ENCODE assay signal across 9 cellular contexts in genomic region chr14:77862154-77862783, GRCh38.
DNase-seq lines count a peak whose midpoint lies in the region; ATAC-seq and TF ChIP-seq lines count a peak whose summit lies in the region.
"Had no signal": no experiment of that assay in that cellular context is flagged by ENCODE, and none has a peak within 500 bp of the region (broad histone marks: within the 10 kb centered on the region; RNA-seq: fewer than 3 reads in every experiment).

No MANE protein-coding gene starts in this region.

- no peaks in the 10 kb centered on the region for H3K27me3 ChIP-seq in SU-DHL-6 (ENCODE audit: low read length)
- no peaks in the 10 kb centered on the region for H3K27me3 ChIP-seq in adrenal gland
- H3K27me3 ChIP-seq in left ventricle myocardium inferior (ENCODE audit: low read depth): no peaks in the 10 kb centered on the region

- H4K20me1 ChIP-seq in SU-DHL-6 (ENCODE audit: low read depth, low read length): no peaks in the 10 kb centered on the region

- WGBS in adrenal gland, 4 donors: 60 to 83% (median 66%) methylated on average over 8 to 11 of the region's 11 CpGs

- ATAC-seq in GM18520 (IDR thresholded peaks at IDR 0.05; ENCODE audit: unreplicated experiment): no peak

- H3K9ac ChIP-seq in SU-DHL-6 (ENCODE audit: low read length): no peak overlapping the region

- no peak overlapping the region for H3K27ac ChIP-seq in C4-2B
- H3K27ac ChIP-seq in SU-DHL-6 (ENCODE audit: low read depth, low read length): no peak overlapping the region
- no peak overlapping the region for H3K27ac ChIP-seq in adrenal gland
- H3K27ac ChIP-seq in left ventricle myocardium inferior (replicated peaks): no peak overlapping the region
- H3K27ac ChIP-seq: SK-N-MC had no signal

- H3K4me2 ChIP-seq in SU-DHL-6 (ENCODE audit: low read depth, low read length, poor library complexity, severe bottlenecking): no peak overlapping the region

- H3K36me3 ChIP-seq in SU-DHL-6 (ENCODE audit: low read length) (no peaks in the 10 kb centered on the region), adrenal gland (replicated peaks in 1 of 2) (no peaks in the 10 kb centered on the region), left ventricle myocardium inferior (peaks cover 12% of the 10 kb centered on the region)

- DNase-seq in GM19240 (ENCODE audit: insufficient read length, low spot score): peak; percentile 76
- peak; percentile 59 for DNase-seq in HT-29 (ENCODE audit: low spot score)
- DNase-seq in adrenal gland: peak; percentile 56 to 88 (median 74)
- DNase-seq in left ventricle myocardium inferior: peak; percentile 75
- DNase-seq in putamen (ENCODE audit: low spot score): peak; percentile 70

- H3K4me3 ChIP-seq in SU-DHL-6 (ENCODE audit: insufficient read depth, low read length, poor library complexity, severe bottlenecking) (no peak overlapping the region), adrenal gland (no peak overlapping the region), left ventricle myocardium inferior (no peak overlapping the region)
- H3K4me3 ChIP-seq: SK-N-MC had no signal

- no peaks in the 10 kb centered on the region for H3F3A ChIP-seq in SU-DHL-6 (ENCODE audit: insufficient read depth)

- TF ChIP-seq CTCF in C4-2B (conservative IDR thresholded peaks at IDR 0.05) (peak; percentile 98), SU-DHL-6 (IDR thresholded peaks at IDR 0.05; ENCODE audit: insufficient read depth, low read length, poor library complexity, severe bottlenecking) (peak; percentile 99), adrenal gland (IDR thresholded peaks at IDR 0.05) (peak; percentile 75 to 93 (median 84)), left ventricle myocardium inferior (IDR thresholded peaks at IDR 0.05; ENCODE audit: borderline replicate concordance) (peak; percentile 98)

- no peaks in the 10 kb centered on the region for H3K79me2 ChIP-seq in SU-DHL-6 (ENCODE audit: insufficient read depth, low read length)

- no peak for TF ChIP-seq POLR2A in adrenal gland (IDR thresholded peaks at IDR 0.05)

- H3K9me3 ChIP-seq in SU-DHL-6 (ENCODE audit: insufficient read depth, low read length): no peaks in the 10 kb centered on the region
- H3K9me3 ChIP-seq in adrenal gland (replicated peaks in 1 of 3): no peaks in the 10 kb centered on the region
- peaks cover 5% of the 10 kb centered on the region for H3K9me3 ChIP-seq in left ventricle myocardium inferior (replicated peaks)

- intact Hi-C loops in adrenal gland (cut with DNase I): loop anchor here in 1 of 2 donors (10.0 kb wide), 1 partner anchor 703 kb away; no protein-coding TSS in a partner anchor
- intact Hi-C loops in left ventricle myocardium inferior (cut with micrococcal nuclease): loop anchor here (10.0 kb wide), 1 partner anchor 703 kb away; no protein-coding TSS in a partner anchor

- no peak overlapping the region for H2AFZ ChIP-seq in SU-DHL-6 (ENCODE audit: low read depth, low read length, severe bottlenecking)

- H3K4me1 ChIP-seq in adrenal gland (replicated peaks in 1 of 2) (no peaks in the 10 kb centered on the region), left ventricle myocardium inferior (peaks cover 11% of the 10 kb centered on the region)

- H3K9me2 ChIP-seq in SU-DHL-6 (replicated peaks; ENCODE audit: insufficient read depth, low read length): no peaks in the 10 kb centered on the region
